8 cellular contexts compared by ENCODE assay signal in genomic region chr17:6443692-6444572, GRCh38. TPM values are rescaled to one million over a fixed set of nuclear protein-coding genes. Genes with fewer than 3 reads are reported as not detected.
A peak's percentile ranks its signal among the peaks of the same experiment; 100 is the strongest.
DNase-seq lines count a peak whose midpoint lies in the region; ATAC-seq and TF ChIP-seq lines count a peak whose summit lies in the region.

Gene PIMREG, plus strand, starts transcription at chr17:6444455. Its CDS starts 656 bp downstream, at chr17:6445111.

- H3K4me1 ChIP-seq in A673 (ENCODE audit: insufficient read depth, low read length, poor library complexity, severe bottlenecking) = peaks cover 12% of the 10 kb centered on the region

- no peaks in the 10 kb centered on the region for H3K27me3 ChIP-seq in A673 (replicated peaks; ENCODE audit: insufficient read depth, low read depth, low read length, poor library complexity)

- H3K9me3 ChIP-seq in A673 (ENCODE audit: low read depth, low read length, poor library complexity, severe bottlenecking) = no peaks in the 10 kb centered on the region

- H3K4me3 ChIP-seq in A673 (ENCODE audit: low read depth, low read length, poor library complexity, severe bottlenecking) = peak within 1 kb of the TSS; percentile 77

- POLR2A ChIA-PET in A673 (lab: Charles Lee; ENCODE audit: low non-redundant PET) = interaction anchor here (0.7 kb wide), 1 partner anchor 1031 kb away, joined by 3 read pairs; no protein-coding TSS in a partner anchor

- peak; percentile 89 for ATAC-seq in GM18867 (IDR thresholded peaks at IDR 0.05; ENCODE audit: unreplicated experiment)
- ATAC-seq in HG03103 (IDR thresholded peaks at IDR 0.05; ENCODE audit: low read depth, unreplicated experiment) = peak; percentile 83

- TF ChIP-seq CTCF in A673 (conservative IDR thresholded peaks at IDR 0.05; ENCODE audit: low read depth, low read length) = no peak

- DNase-seq in A673 (ENCODE audit: low spot score) = peak; percentile 98
- peak; percentile 95 for DNase-seq in NCI-H2227 (lab: John Stamatoyannopoulos, UW; ENCODE audit: unreplicated experiment)
- DNase-seq in activated CD4-positive, CD25-positive, alpha-beta regulatory T cell treated with anti-CD3 and anti-CD28 coated beads, Interleukin-2, amount 50 U/mL, for 72 hours = peak; percentile 92
- peak; percentile 98 for DNase-seq in cerebellum (ENCODE audit: low spot score)
- peak; percentile 85 for DNase-seq in kidney glomerular epithelial cell (lab: John Stamatoyannopoulos, UW)
- DNase-seq in stimulated activated CD4-positive, alpha-beta T cell treated with anti-CD3 and anti-CD28 coated beads, Interleukin-15, amount 100 ng/mL, for 24 hours = peak; percentile 97

- intact Hi-C loops in A673 (cut with micrococcal nuclease; ENCODE audit: unreplicated experiment) = no loop called here

- peak within 1 kb of the TSS; percentile 93 for H3K27ac ChIP-seq in A673 (ENCODE audit: low read depth, low read length, poor library complexity, severe bottlenecking)

- peaks cover 33% of the 10 kb centered on the region for H3K36me3 ChIP-seq in A673 (ENCODE audit: insufficient read depth, low read length, poor library complexity, severe bottlenecking)

- CTCF ChIA-PET in A673 (lab: Charles Lee) = interaction anchor here (0.7 kb wide), 2 partner anchors 173 to 256 kb away, joined by 4 read pairs; no protein-coding TSS in a partner anchor

- BruUV-seq in A673 (replicated peaks; lab: Mats Ljungman, UMichigan) = no TSS peak

RNA-seq across cellular contexts. Expression of gene PIMREG, which starts in this region (rescaled TPM):
- total RNA-seq in A673 (2021) (90.5 and 107 TPM in 2 replicates), cerebellum (13.5 TPM)

Comparison
In these comparisons a context has a peak if more than half of its experiments do, and no peak if none do; other contexts are left out.
1. Peak in every context shown above with its lines: DNase-seq, ATAC-seq, H3K4me3 ChIP-seq and H3K27ac ChIP-seq.